In the genomic region with DNA sequence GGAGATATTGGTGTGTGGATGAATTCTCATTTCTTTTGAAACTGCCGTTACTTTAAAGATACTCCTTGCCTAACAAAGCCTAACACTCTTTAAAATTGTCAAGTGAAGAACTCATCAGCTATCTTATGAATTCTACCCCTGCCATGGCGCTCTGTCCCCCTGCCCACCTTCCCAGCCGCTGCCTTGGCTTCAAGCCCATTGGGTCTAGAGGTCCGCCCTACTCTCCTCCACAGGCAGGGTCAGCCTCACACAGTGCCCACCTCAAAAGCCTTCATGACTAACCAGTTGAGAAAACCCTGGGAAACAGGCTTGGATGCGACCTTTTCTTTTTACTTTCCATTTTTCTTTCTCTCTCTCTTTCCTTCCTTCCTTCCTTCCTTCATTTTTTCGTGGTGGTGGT, we compare ENCODE assay signal across 21 cellular contexts.
A peak's percentile ranks its signal among the peaks of the same experiment; 100 is the strongest.
DNase-seq lines count a peak whose midpoint lies in the region; ATAC-seq and TF ChIP-seq lines count a peak whose summit lies in the region.
"Had no signal": no experiment of that assay in that cellular context is flagged by ENCODE, and none has a peak within 500 bp of the region (broad histone marks: within the 10 kb centered on the region; RNA-seq: fewer than 3 reads in every experiment).

No MANE protein-coding gene starts in this region.

- H3K36me3 Mint-ChIP-seq in GM23338 (ENCODE audit: low read depth): no peaks in the 10 kb centered on the region
- peaks cover 2% of the 10 kb centered on the region for H3K36me3 Mint-ChIP-seq in neural progenitor cell
- no peaks in the 10 kb centered on the region for H3K36me3 Mint-ChIP-seq in Calu3 (ENCODE audit: insufficient read depth, unreplicated experiment)
- H3K36me3 Mint-ChIP-seq: IgD-negative memory B cell had no signal

- H3K4me1 Mint-ChIP-seq in GM23338: peaks cover 38% of the 10 kb centered on the region
- H3K4me1 Mint-ChIP-seq in neural progenitor cell: peaks cover 12% of the 10 kb centered on the region
- no peaks in the 10 kb centered on the region for H3K4me1 Mint-ChIP-seq in Calu3 (ENCODE audit: low read depth, unreplicated experiment)

- H3K4me3 Mint-ChIP-seq in GM23338 (peak overlapping the region; percentile 46; the same call in 2 of the 3 replicates), neural progenitor cell (no peak overlapping the region), Calu3 (ENCODE audit: low read depth, unreplicated experiment) (no peak overlapping the region)
- H3K4me3 Mint-ChIP-seq: CD4-positive, alpha-beta T cell; IgD-negative memory B cell had no signal

- peaks cover 39% of the 10 kb centered on the region for H3K4me1 ChIP-seq in GM23338 (ENCODE audit: insufficient read depth)
- peaks cover 18% of the 10 kb centered on the region for H3K4me1 ChIP-seq in HUES64 (ENCODE audit: insufficient read depth, low read length)
- H3K4me1 ChIP-seq in iPS-18a (ENCODE audit: control insufficient read depth, low read depth, low read length): peaks cover 24% of the 10 kb centered on the region
- peaks cover 18% of the 10 kb centered on the region for H3K4me1 ChIP-seq in neural progenitor cell
- no peaks in the 10 kb centered on the region for H3K4me1 ChIP-seq in Karpas-422 (ENCODE audit: low read length)
- H3K4me1 ChIP-seq: A549, Caco-2 had no signal

- no peak for TF ChIP-seq CTCF in GM23338 (conservative IDR thresholded peaks at IDR 0.05; ENCODE audit: low read depth in 2 of 2)
- TF ChIP-seq CTCF in neural progenitor cell (IDR thresholded peaks at IDR 0.05): no peak
- TF ChIP-seq CTCF in Calu3 (IDR thresholded peaks at IDR 0.05; ENCODE audit: unreplicated experiment): no peak

- H3K27ac Mint-ChIP-seq in GM23338 (no peak overlapping the region; the same call in 1 of the 2 replicates), neural progenitor cell (no peak overlapping the region), Calu3 (ENCODE audit: unreplicated experiment) (no peak overlapping the region)
- H3K27ac Mint-ChIP-seq: CD4-positive, alpha-beta T cell; IgD-negative memory B cell had no signal

- H3K9me3 Mint-ChIP-seq in GM23338 (peaks cover 3% of the 10 kb centered on the region; the same call in 1 of the 3 replicates), neural progenitor cell (no peaks in the 10 kb centered on the region), Calu3 (ENCODE audit: low read depth, unreplicated experiment) (peaks cover 2% of the 10 kb centered on the region)

- H4K20me1 ChIP-seq in GM23338 (replicated peaks; ENCODE audit: insufficient read depth): no peaks in the 10 kb centered on the region
- no peaks in the 10 kb centered on the region for H4K20me1 ChIP-seq in neural progenitor cell (ENCODE audit: low read depth)
- H4K20me1 ChIP-seq in Karpas-422 (ENCODE audit: insufficient read depth, low read depth, low read length): no peaks in the 10 kb centered on the region

- WGBS in HUES64: 75% methylated on average over 6 of the region's 6 CpGs

- H3K9me3 ChIP-seq in HUES64 (ENCODE audit: insufficient read depth, low read depth, low read length): peaks cover 5% of the 10 kb centered on the region
- no peaks in the 10 kb centered on the region for H3K9me3 ChIP-seq in iPS-18a (ENCODE audit: control insufficient read depth, low read depth, low read length)
- H3K9me3 ChIP-seq in neural progenitor cell (ENCODE audit: low read depth): no peaks in the 10 kb centered on the region
- H3K9me3 ChIP-seq in Karpas-422 (ENCODE audit: low read length): no peaks in the 10 kb centered on the region

- ATAC-seq in GM23338: peak; percentile 35
- ATAC-seq: A549, HepG2 had no signal

- H3K36me3 ChIP-seq in GM23338 (ENCODE audit: insufficient read depth): peaks cover 5% of the 10 kb centered on the region; the same call in 1 of the 2 replicates
- no peaks in the 10 kb centered on the region for H3K36me3 ChIP-seq in HUES64 (ENCODE audit: insufficient read depth, low read length)
- H3K36me3 ChIP-seq in iPS-18a (ENCODE audit: control insufficient read depth, low read depth, low read length): no peaks in the 10 kb centered on the region
- no peaks in the 10 kb centered on the region for H3K36me3 ChIP-seq in neural progenitor cell
- H3K36me3 ChIP-seq in Karpas-422 (ENCODE audit: insufficient read depth, low read length): no peaks in the 10 kb centered on the region

- peak overlapping the region; percentile 36 for H3K4me3 ChIP-seq in GM23338
- 0 out of 2 replicates have a peak overlapping the region, but pooled peaks have one; percentile 9 for H3K4me3 ChIP-seq in HUES64 (ENCODE audit: low read length)
- peak overlapping the region; percentile 18 for H3K4me3 ChIP-seq in iPS-18a (ENCODE audit: low read length)
- H3K4me3 ChIP-seq in neural progenitor cell: no peak overlapping the region
- H3K4me3 ChIP-seq in Karpas-422 (ENCODE audit: low read length): no peak overlapping the region
- H3K4me3 ChIP-seq: A549, GM23248 had no signal

- CTCF ChIA-PET in Calu3 (lab: Charles Lee): no interaction called here

- H3K27me3 ChIP-seq in GM23338 (ENCODE audit: insufficient read depth) (no peaks in the 10 kb centered on the region), HUES64 (ENCODE audit: insufficient read depth, low read length) (no peaks in the 10 kb centered on the region), iPS-18a (ENCODE audit: control insufficient read depth, insufficient read depth, low read length) (no peaks in the 10 kb centered on the region), neural progenitor cell (no peaks in the 10 kb centered on the region), Karpas-422 (ENCODE audit: low read length) (no peaks in the 10 kb centered on the region)

- H3K27ac ChIP-seq in GM23338 (ENCODE audit: low read depth) (peak overlapping the region; percentile 41; the same call in 1 of the 2 replicates), HUES64 (ENCODE audit: low read depth, low read length) (no peak overlapping the region), iPS-18a (ENCODE audit: low read length) (no peak overlapping the region), neural progenitor cell (no peak overlapping the region), Karpas-422 (ENCODE audit: low read length) (no peak overlapping the region)
- H3K27ac ChIP-seq: 22Rv1, A549, C4-2B, GM23248 had no signal

- DNase-seq in GM23338 (ENCODE audit: low spot score): no peak
- no peak for DNase-seq in neural progenitor cell (ENCODE audit: low spot score)
- DNase-seq in Karpas-422: no peak
- DNase-seq in NCI-H2107 (lab: John Stamatoyannopoulos, UW): no peak
- DNase-seq in Calu3: no peak
- DNase-seq in activated CD8-positive, alpha-beta memory T cell treated with anti-CD3 and anti-CD28 coated beads for 24 hours: no peak
- DNase-seq: AML-193; Caco-2; CD4-positive, alpha-beta T cell; DMS153; DMS79; GDM1; GM23248; H7 had no signal

- H3F3A ChIP-seq in GM23338 (replicated peaks; ENCODE audit: low read depth) (no peaks in the 10 kb centered on the region), neural progenitor cell (ENCODE audit: low read depth) (no peaks in the 10 kb centered on the region)

- H3K79me2 ChIP-seq in GM23338 (replicated peaks; ENCODE audit: insufficient read depth): no peaks in the 10 kb centered on the region
- no peaks in the 10 kb centered on the region for H3K79me2 ChIP-seq in neural progenitor cell (ENCODE audit: low read depth)
- H3K79me2 ChIP-seq in Karpas-422 (ENCODE audit: low read length): no peaks in the 10 kb centered on the region

- H3K9me2 ChIP-seq in GM23338 (ENCODE audit: insufficient read depth) (no peaks in the 10 kb centered on the region), Karpas-422 (replicated peaks; ENCODE audit: insufficient read depth, low read length) (no peaks in the 10 kb centered on the region)

- intact Hi-C loops in Calu3 (cut with micrococcal nuclease; ENCODE audit: unreplicated experiment): no loop called here

- H2AFZ ChIP-seq in GM23338 (peak overlapping the region; percentile 0; the same call in 1 of the 2 replicates), neural progenitor cell (replicated peaks) (no peak overlapping the region), Karpas-422 (ENCODE audit: low read length) (no peak overlapping the region)
- H2AFZ ChIP-seq: GM23248 had no signal

- H3K9ac ChIP-seq in HUES64 (ENCODE audit: low read depth, low read length): no peak overlapping the region
- no peak overlapping the region for H3K9ac ChIP-seq in iPS-18a (ENCODE audit: low read length)
- H3K9ac ChIP-seq in neural progenitor cell: no peak overlapping the region
- H3K9ac ChIP-seq in Karpas-422 (ENCODE audit: low read length): no peak overlapping the region
- H3K9ac ChIP-seq: GM23248 had no signal

- peaks cover 3% of the 10 kb centered on the region for H3K27me3 Mint-ChIP-seq in GM23338 (ENCODE audit: insufficient read depth, low read depth, poor library complexity)
- H3K27me3 Mint-ChIP-seq in neural progenitor cell (ENCODE audit: insufficient read depth, low read depth): peaks cover 7% of the 10 kb centered on the region
- peaks cover 76% of the 10 kb centered on the region for H3K27me3 Mint-ChIP-seq in Calu3 (ENCODE audit: unreplicated experiment)
- H3K27me3 Mint-ChIP-seq: CD4-positive, alpha-beta T cell had no signal

- BruUV-seq in Calu3 (replicated peaks; lab: Mats Ljungman, UMichigan): no TSS peak

- H3K4me2 ChIP-seq in GM23338: peak overlapping the region; percentile 66
- H3K4me2 ChIP-seq in neural progenitor cell: peak overlapping the region; percentile 54
- no peak overlapping the region for H3K4me2 ChIP-seq in Karpas-422 (ENCODE audit: low read depth, low read length, poor library complexity, severe bottlenecking)
- H3K4me2 ChIP-seq: A549 had no signal

TF ChIP-seq in GM23338, 12 proteins besides CTCF, POLR2A, EP300 and RAD21 (continues in another document):
- no peak for TF ChIP-seq POLR2AphosphoS5 (IDR thresholded peaks at IDR 0.05; ENCODE audit: low read depth)
- no peak for TF ChIP-seq CREB1 (CRISPR knock-in tag; IDR thresholded peaks at IDR 0.05; ENCODE audit: low read depth)
- TF ChIP-seq EZH2 (IDR thresholded peaks at IDR 0.05; ENCODE audit: low read depth, unreplicated experiment): no peak
- no peak for TF ChIP-seq STAT1 (IDR thresholded peaks at IDR 0.05; ENCODE audit: unreplicated experiment)
- no peak for TF ChIP-seq ZNF331 (CRISPR knock-in tag; IDR thresholded peaks at IDR 0.05; ENCODE audit: low read depth)
- no peak for TF ChIP-seq ZNF114 (CRISPR knock-in tag; IDR thresholded peaks at IDR 0.05)
- no peak for TF ChIP-seq JUNB (IDR thresholded peaks at IDR 0.05; ENCODE audit: unreplicated experiment)

Comparison
In these comparisons a context has a peak if more than half of its experiments do, and no peak if none do; other contexts are left out.
1. H3K4me3 ChIP-seq: peak in GM23338 (single experiment), HUES64 (single experiment) and iPS-18a (single experiment); none in neural progenitor cell (single experiment) and Karpas-422 (single experiment).